In the genomic region with DNA sequence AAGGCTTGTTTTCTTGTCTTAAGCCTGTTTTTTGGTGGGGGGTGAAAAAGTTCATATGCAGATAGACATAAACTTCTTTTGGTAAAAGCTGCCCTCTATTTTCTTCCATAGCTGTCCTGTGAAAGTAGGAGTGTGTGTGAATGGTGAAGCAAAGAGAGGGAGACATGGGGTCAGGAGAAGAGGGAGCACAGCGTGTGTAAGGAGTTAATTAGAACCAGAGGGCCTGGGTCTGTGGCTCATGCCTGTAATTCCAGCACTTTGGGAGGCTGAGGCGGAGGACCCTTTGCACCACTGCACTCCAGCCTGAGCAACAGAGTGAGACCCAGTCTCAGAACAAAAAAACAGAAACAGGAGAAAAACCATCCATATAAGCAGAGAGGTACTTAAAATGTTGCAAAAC, we compare ENCODE assay signal across 8 cellular contexts. TPM values are rescaled to one million over a fixed set of nuclear protein-coding genes. Genes with fewer than 3 reads are reported as not detected.
DNase-seq lines count a peak whose midpoint lies in the region; ATAC-seq, FAIRE-seq and TF ChIP-seq lines count a peak whose summit lies in the region.

No MANE protein-coding gene starts in this region.

- no peaks in the 10 kb centered on the region for H3K27me3 ChIP-seq in stomach smooth muscle (ENCODE audit: control insufficient read depth in 1 of 2, insufficient read depth in 2 of 2, low read length in 2 of 2)

- peak; percentile 41 for DNase-seq in NCI-H82 (lab: John Stamatoyannopoulos, UW)
- no peak for DNase-seq in NCI-H82 treated with DMSO at 0.1 percent for 48 hours (lab: John Stamatoyannopoulos, UW; ENCODE audit: unreplicated experiment)
- no peak for DNase-seq in activated CD8-positive, alpha-beta T cell treated with anti-CD3 and anti-CD28 coated beads, Interleukin-2, amount 10 ng/mL, durations not matched to agents 7 days and 5 days
- no peak for DNase-seq in epidermal melanocyte (ENCODE audit: insufficient read length, low spot score)
- no peak for DNase-seq in NCI-H1105 (lab: John Stamatoyannopoulos, UW)
- no peak for DNase-seq in H54 (ENCODE audit: insufficient read length, low spot score)

- H3K9me3 ChIP-seq in iPS-18c (ENCODE audit: control insufficient read depth, insufficient read depth, low read length) = peaks cover 10% of the 10 kb centered on the region
- no peaks in the 10 kb centered on the region for H3K9me3 ChIP-seq in stomach smooth muscle (ENCODE audit: control insufficient read depth in 2 of 2, low read length in 2 of 2)

- peak overlapping the region; percentile 96 for H3K4me3 Mint-ChIP-seq in activated CD8-positive, alpha-beta T cell treated with anti-CD3 and anti-CD28 coated beads, Interleukin-2, amount 10 ng/mL, durations not matched to agents 7 days and 5 days

- no peak for TF ChIP-seq POLR2A in H54 (IDR thresholded peaks at IDR 0.05; ENCODE audit: low read depth, low read length)

- H3K27ac Mint-ChIP-seq in activated CD8-positive, alpha-beta T cell treated with anti-CD3 and anti-CD28 coated beads, Interleukin-2, amount 10 ng/mL, durations not matched to agents 7 days and 5 days = peak overlapping the region; percentile 98

- H3K9me3 Mint-ChIP-seq in activated CD8-positive, alpha-beta T cell treated with anti-CD3 and anti-CD28 coated beads, Interleukin-2, amount 10 ng/mL, durations not matched to agents 7 days and 5 days (ENCODE audit: insufficient read depth) = peaks cover 5% of the 10 kb centered on the region

- H3K4me3 ChIP-seq in iPS-18c (ENCODE audit: insufficient read depth, low read depth, low read length) = peak overlapping the region; percentile 72
- peak overlapping the region; percentile 84 for H3K4me3 ChIP-seq in stomach smooth muscle (ENCODE audit: low read length in 2 of 2)

- no peak for FAIRE-seq in H54 (lab: Jason Lieb, UNC)

- H3K9ac ChIP-seq in stomach smooth muscle (ENCODE audit: low read length in 2 of 2) = peak overlapping the region; percentile 98 to 99

- peaks cover 33% of the 10 kb centered on the region for H3K4me1 Mint-ChIP-seq in activated CD8-positive, alpha-beta T cell treated with anti-CD3 and anti-CD28 coated beads, Interleukin-2, amount 10 ng/mL, durations not matched to agents 7 days and 5 days (ENCODE audit: low read depth)

- peaks cover 12% of the 10 kb centered on the region for H3K4me1 ChIP-seq in stomach smooth muscle (ENCODE audit: control insufficient read depth, insufficient read depth, low read length)

- peak overlapping the region; percentile 99 for H3K27ac ChIP-seq in stomach smooth muscle (ENCODE audit: low read length)

- CTCF ChIA-PET in activated CD8-positive, alpha-beta T cell treated with anti-CD3 and anti-CD28 coated beads, Interleukin-2, amount 10 ng/mL, durations not matched to agents 7 days and 5 days (lab: Charles Lee) = interaction anchor here (0.7 to 4.0 kb wide), 9 partner anchors 14 to 63 kb away, joined by 3 to 77 read pairs (median 7); a partner anchor contains a TSS

- ATAC-seq in activated CD8-positive, alpha-beta T cell treated with anti-CD3 and anti-CD28 coated beads, Interleukin-2, amount 10 ng/mL, durations not matched to agents 7 days and 5 days = no peak

- no peaks in the 10 kb centered on the region for H3K36me3 ChIP-seq in stomach smooth muscle (ENCODE audit: control insufficient read depth in 2 of 2, insufficient read depth in 2 of 2, low read length in 2 of 2)

- H3K27me3 Mint-ChIP-seq in activated CD8-positive, alpha-beta T cell treated with anti-CD3 and anti-CD28 coated beads, Interleukin-2, amount 10 ng/mL, durations not matched to agents 7 days and 5 days (ENCODE audit: low read depth) = no peaks in the 10 kb centered on the region

- peaks cover 42% of the 10 kb centered on the region for H3K36me3 Mint-ChIP-seq in activated CD8-positive, alpha-beta T cell treated with anti-CD3 and anti-CD28 coated beads, Interleukin-2, amount 10 ng/mL, durations not matched to agents 7 days and 5 days (ENCODE audit: low read depth)

- POLR2A ChIA-PET in activated CD8-positive, alpha-beta T cell treated with anti-CD3 and anti-CD28 coated beads, Interleukin-2, amount 10 ng/mL, durations not matched to agents 7 days and 5 days (lab: Charles Lee) = interaction anchor here (0.6 to 7.5 kb wide), 15 partner anchors 9 to 621 kb away, joined by 3 to 650 read pairs (median 5); a partner anchor contains a TSS

RNA-seq across cellular contexts. Expression of a gene that starts 16.2 kb away (rescaled TPM):
- total RNA-seq in activated CD8-positive, alpha-beta T cell treated with anti-CD3 and anti-CD28 coated beads, Interleukin-2, amount 10 ng/mL, durations not matched to agents 7 days and 5 days = 100 to 1,000 TPM; 257 TPM
